In the genomic region with DNA sequence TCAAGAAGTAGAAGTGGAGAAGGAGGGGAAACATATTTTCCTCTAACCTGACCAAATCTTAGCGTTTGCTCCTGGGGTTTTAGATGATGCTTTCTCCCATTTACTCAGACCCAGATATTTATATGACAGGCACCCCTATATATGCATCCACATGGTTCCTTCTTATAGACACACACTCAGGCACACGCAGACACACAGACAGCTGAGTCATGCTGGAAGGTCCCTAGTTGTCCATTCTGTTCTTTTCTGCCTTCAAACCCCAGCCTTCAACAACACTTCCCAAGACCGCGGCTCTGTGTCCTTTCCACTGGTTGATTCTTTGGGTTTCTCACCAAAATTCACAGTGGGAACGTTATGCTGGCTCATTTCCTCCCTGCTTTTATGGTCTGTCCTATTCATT, we compare ENCODE assay signal across 23 cellular contexts. TPM values are rescaled to one million over a fixed set of nuclear protein-coding genes. Genes with fewer than 3 reads are reported as not detected.
A peak's percentile ranks its signal among the peaks of the same experiment; 100 is the strongest.
DNase-seq lines count a peak whose midpoint lies in the region; ATAC-seq and TF ChIP-seq lines count a peak whose summit lies in the region.
"Had no signal": no experiment of that assay in that cellular context is flagged by ENCODE, and none has a peak within 500 bp of the region (broad histone marks: within the 10 kb centered on the region; RNA-seq: fewer than 3 reads in every experiment).

No MANE protein-coding gene starts in this region.

- H3K79me2 ChIP-seq in neural progenitor cell (ENCODE audit: low read depth) = no peaks in the 10 kb centered on the region

- intact Hi-C loops in Right ventricle myocardium inferior (cut with DNase I) (no loop called here), left ventricle myocardium superior (cut with micrococcal nuclease) (no loop called here)

- no peak for TF ChIP-seq CTCF in endodermal cell (conservative IDR thresholded peaks at IDR 0.05)
- TF ChIP-seq CTCF in neural progenitor cell (IDR thresholded peaks at IDR 0.05) = no peak

- H3K27me3 Mint-ChIP-seq in endodermal cell (ENCODE audit: insufficient read depth) (peaks cover 10% of the 10 kb centered on the region), neural progenitor cell (ENCODE audit: insufficient read depth, low read depth) (peaks cover 10% of the 10 kb centered on the region)

- H3K27ac ChIP-seq in endodermal cell (ENCODE audit: low read depth, low read length) (no peak overlapping the region), neural progenitor cell (no peak overlapping the region)
- H3K27ac ChIP-seq: BLaER1, RWPE1 had no signal

- H3K4me3 Mint-ChIP-seq in endodermal cell (no peak overlapping the region), neural progenitor cell (no peak overlapping the region)
- H3K4me3 Mint-ChIP-seq: CD4-positive, alpha-beta T cell had no signal

- no peak overlapping the region for H3K9ac ChIP-seq in endodermal cell (ENCODE audit: extremely low read depth, low read length, poor library complexity, severe bottlenecking)
- no peak overlapping the region for H3K9ac ChIP-seq in neural progenitor cell
- H3K9ac ChIP-seq: BLaER1, SK-N-SH had no signal

- H3K9me3 ChIP-seq in endodermal cell (ENCODE audit: control insufficient read depth, low read length) (no peaks in the 10 kb centered on the region), neural progenitor cell (ENCODE audit: low read depth) (no peaks in the 10 kb centered on the region)
- H3K9me3 ChIP-seq: BLaER1, SK-N-SH had no signal

- H3K36me3 ChIP-seq in endodermal cell (ENCODE audit: control insufficient read depth, insufficient read depth, low read length) (no peaks in the 10 kb centered on the region), neural progenitor cell (no peaks in the 10 kb centered on the region)
- H3K36me3 ChIP-seq: BLaER1 had no signal

- DNase-seq in Right ventricle myocardium inferior (ENCODE audit: missing footprints) (no peak), left ventricle myocardium superior (no peak), endodermal cell (no peak), neural progenitor cell (ENCODE audit: low spot score) (no peak), GF-D8 (lab: John Stamatoyannopoulos, UW) (no peak)
- DNase-seq: 8988T; ACHN; CD4-positive, alpha-beta T cell; H7; KBM-7; NCI-H1092; NCI-H1417 treated with DMSO at 0.1 percent for 48 hours; NCI-H1694 treated with DMSO at 0.1 percent for 48 hours; NCI-H2081; NCI-H2227 treated with DMSO at 0.1 percent for 48 hours; NCI-H526 treated with DMSO at 0.1 percent for 48 hours; SHP77 treated with DMSO at 0.1 percent for 48 hours; SK-N-SH; SW 1271 had no signal

- no peak overlapping the region for H3K4me2 ChIP-seq in neural progenitor cell
- H3K4me2 ChIP-seq: BLaER1, SK-N-SH had no signal

- 97 to 100% methylated on average over 4 to 5 of the region's 5 CpGs for WGBS in endodermal cell (ENCODE audit: insufficient coverage in 1 of 2, insufficient read length in 1 of 2), 2 experiments

- H4K20me1 ChIP-seq in neural progenitor cell (ENCODE audit: low read depth) = no peaks in the 10 kb centered on the region
- H4K20me1 ChIP-seq: BLaER1 had no signal

- H3K4me1 Mint-ChIP-seq in endodermal cell (peaks cover 38% of the 10 kb centered on the region), neural progenitor cell (peaks cover 16% of the 10 kb centered on the region)

- H3K27ac Mint-ChIP-seq in endodermal cell (peak overlapping the region; percentile 5), neural progenitor cell (peak overlapping the region; percentile 6)
- H3K27ac Mint-ChIP-seq: CD4-positive, alpha-beta T cell had no signal

- no peaks in the 10 kb centered on the region for H3F3A ChIP-seq in neural progenitor cell (ENCODE audit: low read depth)

- H3K9me3 Mint-ChIP-seq in endodermal cell (peaks cover 4% of the 10 kb centered on the region), neural progenitor cell (peaks cover 3% of the 10 kb centered on the region)

- H3K4me1 ChIP-seq in endodermal cell (ENCODE audit: control insufficient read depth, insufficient read depth, low read length) (peaks cover 5% of the 10 kb centered on the region), neural progenitor cell (no peaks in the 10 kb centered on the region)

- no peak overlapping the region for H2AFZ ChIP-seq in neural progenitor cell (replicated peaks)

- H3K36me3 Mint-ChIP-seq in endodermal cell (ENCODE audit: low read depth) = no peaks in the 10 kb centered on the region
- H3K36me3 Mint-ChIP-seq in neural progenitor cell = no peaks in the 10 kb centered on the region

- H3K27me3 ChIP-seq in endodermal cell (ENCODE audit: control insufficient read depth, insufficient read depth, low read length, poor library complexity, severe bottlenecking) = no peaks in the 10 kb centered on the region
- H3K27me3 ChIP-seq in neural progenitor cell = no peaks in the 10 kb centered on the region
- H3K27me3 ChIP-seq: BLaER1 had no signal

- peak; percentile 23 for ATAC-seq in Right ventricle myocardium inferior
- ATAC-seq in left ventricle myocardium superior = no peak
- no peak for ATAC-seq in GM18858 (IDR thresholded peaks at IDR 0.05; ENCODE audit: unreplicated experiment)
- no peak for ATAC-seq in GM18517 (IDR thresholded peaks at IDR 0.05; ENCODE audit: unreplicated experiment)

- H3K4me3 ChIP-seq in endodermal cell (ENCODE audit: low read length) = no peak overlapping the region
- H3K4me3 ChIP-seq in neural progenitor cell = no peak overlapping the region
- H3K4me3 ChIP-seq: BLaER1 had no signal

RNA-seq across cellular contexts. Expression of a gene that starts 52.1 kb away (rescaled TPM):
- total RNA-seq in Right ventricle myocardium inferior (572 TPM), left ventricle myocardium superior (504 TPM), endodermal cell (10 to 100 TPM in 1 of 2 donors, 1 to 10 TPM in 1; 9.7 to 10.4 TPM), neural progenitor cell (ENCODE audit: low replicate concordance) (not detected in 2 replicates)
- polyA plus RNA-seq in endodermal cell (2013, experiment 1 of 2) = 5.5 TPM
- 7.6 TPM for polyA plus RNA-seq in endodermal cell (2013, experiment 2 of 2)
- total RNA-seq: CD4-positive, alpha-beta T cell had no signal

Comparison
In these comparisons a context has a peak if more than half of its experiments do, and no peak if none do; other contexts are left out.
1. RNA of a gene that starts 52.1 kb away (total RNA-seq): 572 TPM in Right ventricle myocardium inferior (single experiment) and 504 TPM in left ventricle myocardium superior (single experiment); 9.7 to 10.4 TPM in endodermal cell and not detected in neural progenitor cell; every median in the first group is over 10 times any median in the second.